In the genomic region with DNA sequence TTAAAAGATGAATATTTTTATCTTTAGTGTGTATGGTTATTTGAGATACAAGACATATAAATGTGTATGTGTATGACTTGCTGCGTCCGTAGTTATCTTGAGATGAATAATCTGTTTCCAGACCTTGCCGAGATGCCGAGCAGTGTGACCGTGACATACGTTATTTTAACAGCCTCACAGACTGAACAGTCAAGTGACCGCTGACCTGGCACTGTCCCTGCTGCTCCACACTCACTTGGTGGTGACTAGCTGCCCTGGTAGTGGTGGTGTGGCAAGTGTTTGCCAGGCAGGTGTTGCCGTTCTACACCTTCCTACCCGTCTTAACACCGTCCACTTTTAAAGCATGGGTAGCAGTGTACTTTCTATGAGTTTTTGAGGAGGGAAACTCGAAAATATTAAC, we compare ENCODE assay signal across 17 cellular contexts. TPM values are rescaled to one million over a fixed set of nuclear protein-coding genes. Genes with fewer than 3 reads are reported as not detected.
DNase-seq lines count a peak whose midpoint lies in the region; ATAC-seq and TF ChIP-seq lines count a peak whose summit lies in the region.
"Had no signal": no experiment of that assay in that cellular context is flagged by ENCODE, and none has a peak within 500 bp of the region (broad histone marks: within the 10 kb centered on the region; RNA-seq: fewer than 3 reads in every experiment).

No MANE protein-coding gene starts in this region.

- H3K27me3 ChIP-seq in neural progenitor cell (no peaks in the 10 kb centered on the region), thyroid gland (no peaks in the 10 kb centered on the region), heart right ventricle (no peaks in the 10 kb centered on the region)
- H3K27me3 ChIP-seq: BLaER1 treated with 17β-estradiol and CSF1 and Interleukin-3, amounts not matched to agents 10 nM and 100 nM had no signal

- H3K4me1 Mint-ChIP-seq in T-helper 17 cell (peaks cover 23% of the 10 kb centered on the region), neural progenitor cell (peaks cover 17% of the 10 kb centered on the region)

- H3K9me3 Mint-ChIP-seq in neural progenitor cell = no peaks in the 10 kb centered on the region
- H3K9me3 Mint-ChIP-seq: CD4-positive, alpha-beta T cell; CD8-positive, alpha-beta T cell had no signal

- peaks cover 3% of the 10 kb centered on the region for H3K36me3 Mint-ChIP-seq in T-helper 17 cell (ENCODE audit: low read depth)
- peaks cover 18% of the 10 kb centered on the region for H3K36me3 Mint-ChIP-seq in neural progenitor cell

- H3K27ac Mint-ChIP-seq in T-helper 17 cell (peak overlapping the region; percentile 41), neural progenitor cell (no peak overlapping the region)
- H3K27ac Mint-ChIP-seq: B cell; CD4-positive, alpha-beta T cell had no signal

- H3K27me3 Mint-ChIP-seq in T-helper 17 cell = no peaks in the 10 kb centered on the region
- H3K27me3 Mint-ChIP-seq in neural progenitor cell (ENCODE audit: insufficient read depth, low read depth) = peaks cover 2% of the 10 kb centered on the region
- H3K27me3 Mint-ChIP-seq: B cell; CD4-positive, alpha-beta T cell had no signal

- TF ChIP-seq POLR2A in thyroid gland (IDR thresholded peaks at IDR 0.05) = no peak

- peaks cover 90% of the 10 kb centered on the region for H4K20me1 ChIP-seq in neural progenitor cell (ENCODE audit: low read depth)

- H2AFZ ChIP-seq in neural progenitor cell (replicated peaks) = no peak overlapping the region

- H3K79me2 ChIP-seq in neural progenitor cell (ENCODE audit: low read depth) = peaks cover 99% of the 10 kb centered on the region

- H3K36me3 ChIP-seq in neural progenitor cell (no peaks in the 10 kb centered on the region), thyroid gland (peaks cover 11 to 19% of the 10 kb centered on the region in 2 donors), heart right ventricle (peaks cover 0 to 81% (median 13%) of the 10 kb centered on the region in 9 donors)

- H3K27ac ChIP-seq in neural progenitor cell (no peak overlapping the region), thyroid gland (no peak overlapping the region), heart right ventricle (no peak overlapping the region)
- H3K27ac ChIP-seq: 22Rv1; A549; BLaER1 treated with 17β-estradiol and CSF1 and Interleukin-3, amounts not matched to agents 10 nM and 100 nM; C4-2B had no signal

- 61 to 74% methylated on average over 11 of the region's 11 CpGs for WGBS in thyroid gland, 2 donors
- WGBS in heart right ventricle, 2 donors = 90 to 92% methylated on average over 11 of the region's 11 CpGs

- H3K4me3 ChIP-seq in neural progenitor cell (no peak overlapping the region), thyroid gland (replicated peaks in 1 of 3) (no peak overlapping the region), heart right ventricle (no peak overlapping the region)
- H3K4me3 ChIP-seq: A549; BLaER1 treated with 17β-estradiol and CSF1 and Interleukin-3, amounts not matched to agents 10 nM and 100 nM had no signal

- H3K4me2 ChIP-seq in neural progenitor cell = no peak overlapping the region
- H3K4me2 ChIP-seq: A549; BLaER1 treated with 17β-estradiol and CSF1 and Interleukin-3, amounts not matched to agents 10 nM and 100 nM had no signal

- intact Hi-C loops in thyroid gland (cut with DNase I) = loop anchor here (10.0 kb wide), 1 partner anchor 80 kb away; a partner anchor contains a TSS
- intact Hi-C loops in heart right ventricle (cut with DNase I) = loop anchor here in 2 of 10 donors (10.0 kb wide), 1 partner anchor 130 kb away; a partner anchor contains a TSS

- peaks cover 9% of the 10 kb centered on the region for H3K4me1 ChIP-seq in neural progenitor cell
- peaks cover 27 to 28% of the 10 kb centered on the region in 2 donors for H3K4me1 ChIP-seq in thyroid gland
- H3K4me1 ChIP-seq in heart right ventricle = peaks cover 6 to 20% (median 18%) of the 10 kb centered on the region in 9 donors

- H3K4me3 Mint-ChIP-seq in T-helper 17 cell (no peak overlapping the region), neural progenitor cell (peak overlapping the region; percentile 24)
- H3K4me3 Mint-ChIP-seq: B cell; CD4-positive, alpha-beta T cell; CD8-positive, alpha-beta T cell had no signal

- no peak overlapping the region for H3K9ac ChIP-seq in neural progenitor cell
- H3K9ac ChIP-seq: BLaER1 treated with 17β-estradiol and CSF1 and Interleukin-3, amounts not matched to agents 10 nM and 100 nM had no signal

- ATAC-seq in T-helper 17 cell (no peak), heart right ventricle (no peak), GM19035 (IDR thresholded peaks at IDR 0.05; ENCODE audit: unreplicated experiment) (no peak)
- ATAC-seq: A549; CD8-positive, alpha-beta T cell had no signal

- no peak for TF ChIP-seq CTCF in neural progenitor cell (IDR thresholded peaks at IDR 0.05)
- TF ChIP-seq CTCF in thyroid gland (IDR thresholded peaks at IDR 0.05) = no peak
- no peak for TF ChIP-seq CTCF in heart right ventricle (IDR thresholded peaks at IDR 0.05)

- no peak for DNase-seq in T-helper 17 cell
- DNase-seq in neural progenitor cell (ENCODE audit: low spot score) = no peak
- DNase-seq in thyroid gland = peak; percentile 63 to 73
- DNase-seq in heart right ventricle = no peak
- DNase-seq: AML-193; Caco-2; Calu3; CD4-positive, alpha-beta T cell; CD8-positive, alpha-beta T cell; DMS79 treated with DMSO at 0.1 percent for 48 hours; GF-D8 had no signal

- H3K9me3 ChIP-seq in T-helper 17 cell (ENCODE audit: control insufficient read depth, low read length, poor library complexity, severe bottlenecking) (no peaks in the 10 kb centered on the region), neural progenitor cell (ENCODE audit: low read depth) (no peaks in the 10 kb centered on the region), thyroid gland (no peaks in the 10 kb centered on the region), heart right ventricle (no peaks in the 10 kb centered on the region)
- H3K9me3 ChIP-seq: A549; BLaER1 treated with 17β-estradiol and CSF1 and Interleukin-3, amounts not matched to agents 10 nM and 100 nM; Caco-2 had no signal

- H3F3A ChIP-seq in neural progenitor cell (ENCODE audit: low read depth) = peaks cover 9% of the 10 kb centered on the region

RNA-seq across cellular contexts. Expression of a gene that starts 5.0 kb away (rescaled TPM):
- total RNA-seq in T-helper 17 cell = 100 to 1,000 TPM; 100 to 141 TPM
- total RNA-seq in neural progenitor cell (ENCODE audit: low replicate concordance) = 24.2 and 38.6 TPM in 2 replicates
- total RNA-seq in thyroid gland = 10 to 100 TPM; 14.8 to 25.5 (median 20.9) TPM
- total RNA-seq in heart right ventricle = 10 to 100 TPM; 18.3 to 28.7 (median 22.0) TPM
- polyA plus RNA-seq in heart right ventricle = 10 to 100 TPM; 18.4 to 22.7 TPM

Comparison
In these comparisons a context has a peak if more than half of its experiments do, and no peak if none do; other contexts are left out.
1. DNase-seq: peak in thyroid gland (2 of 2); none in T-helper 17 cell (0 of 3), neural progenitor cell (single experiment) and heart right ventricle (0 of 2).